ENCODE assay signal across 8 cellular contexts in the genomic region with DNA sequence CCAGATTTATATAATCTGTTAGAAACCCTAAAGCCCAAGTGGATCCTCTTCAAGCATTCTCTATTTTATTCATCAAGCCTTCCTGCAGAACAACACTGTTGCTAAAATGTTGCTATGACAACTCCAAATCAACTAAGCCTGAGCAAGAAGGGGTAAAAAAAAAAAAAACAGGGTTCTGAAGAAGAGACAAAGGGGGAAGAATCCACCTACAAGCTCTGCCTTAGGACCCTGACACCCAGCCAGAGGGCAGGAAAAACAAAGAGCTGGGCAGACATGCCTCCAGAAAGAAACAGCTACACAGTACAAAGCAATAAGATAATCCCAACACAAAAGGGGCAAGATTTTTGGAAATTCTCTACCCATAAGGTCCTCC. TPM values are rescaled to one million over a fixed set of nuclear protein-coding genes. Genes with fewer than 3 reads are reported as not detected.
DNase-seq lines count a peak whose midpoint lies in the region; ATAC-seq, FAIRE-seq and TF ChIP-seq lines count a peak whose summit lies in the region.

No MANE protein-coding gene starts in this region.

- ATAC-seq in pancreas, result no peak
- ATAC-seq in GM19035 (IDR thresholded peaks at IDR 0.05; ENCODE audit: unreplicated experiment), result no peak

- no peak for FAIRE-seq in pancreas (lab: Jason Lieb, UNC)

- H3K9me3 ChIP-seq in DOHH2 (ENCODE audit: control insufficient read depth, insufficient read depth, low read length) (no peaks in the 10 kb centered on the region), PC-9 (ENCODE audit: insufficient read depth, low read depth) (peaks cover 16% of the 10 kb centered on the region), esophagus (ENCODE audit: control insufficient read depth in 2 of 2, insufficient read depth in 1 of 2, low read depth in 1 of 2, low read length in 1 of 2) (no peaks in the 10 kb centered on the region), pancreas (no peaks in the 10 kb centered on the region)

- H3K4me3 ChIP-seq in DOHH2 (ENCODE audit: low read length), result peak overlapping the region; percentile 88
- H3K4me3 ChIP-seq in PC-9, result peak overlapping the region; percentile 66
- H3K4me3 ChIP-seq in esophagus (ENCODE audit: low read depth in 1 of 2, low read length in 2 of 2), result peak overlapping the region; percentile 72 to 97
- H3K4me3 ChIP-seq in pancreas, result peak overlapping the region; percentile 80 to 96 (median 92)

- H3K36me3 ChIP-seq in DOHH2 (ENCODE audit: control insufficient read depth, low read length), result peaks cover 87% of the 10 kb centered on the region
- no peaks in the 10 kb centered on the region; the same call in 1 of the 2 replicates for H3K36me3 ChIP-seq in PC-9 (ENCODE audit: low read depth)
- peaks cover 11 to 40% of the 10 kb centered on the region in 2 donors for H3K36me3 ChIP-seq in esophagus (ENCODE audit: control insufficient read depth in 2 of 2, insufficient read depth in 2 of 2, low read length in 1 of 2)
- peaks cover 0 to 35% (median 18%) of the 10 kb centered on the region in 3 donors for H3K36me3 ChIP-seq in pancreas

- no peaks in the 10 kb centered on the region for H3K9me2 ChIP-seq in DOHH2 (replicated peaks; ENCODE audit: control insufficient read depth, low read length)
- no peaks in the 10 kb centered on the region for H3K9me2 ChIP-seq in PC-9 (ENCODE audit: insufficient read depth)

- BruUV-seq in PC-9 (replicated peaks; lab: Mats Ljungman, UMichigan), result no TSS peak

- peaks cover 32% of the 10 kb centered on the region for H3K79me2 ChIP-seq in DOHH2 (ENCODE audit: control insufficient read depth, low read length)
- H3K79me2 ChIP-seq in PC-9 (ENCODE audit: low read depth), result peaks cover 21% of the 10 kb centered on the region

- CTCF ChIA-PET in PC-9 (lab: Charles Lee), result interaction anchor here (0.6 to 2.3 kb wide), 4 partner anchors 23 to 55 kb away, joined by 3 to 12 read pairs (median 8); no protein-coding TSS in a partner anchor

- no peak for TF ChIP-seq CTCF in DOHH2 (IDR thresholded peaks at IDR 0.05; ENCODE audit: low read depth, low read length, poor library complexity, severe bottlenecking)
- no peak for TF ChIP-seq CTCF in PC-9 (conservative IDR thresholded peaks at IDR 0.05)
- no peak for TF ChIP-seq CTCF in pancreas (IDR thresholded peaks at IDR 0.05)

- H3K27ac ChIP-seq in DOHH2 (ENCODE audit: low read depth, low read length), result peak overlapping the region; percentile 90
- H3K27ac ChIP-seq in PC-9, result 0 out of 2 replicates have a peak overlapping the region, but pooled peaks have one; percentile 85
- peak overlapping the region; percentile 75 to 93 for H3K27ac ChIP-seq in esophagus (ENCODE audit: low read depth in 2 of 2, low read length in 1 of 2)
- H3K27ac ChIP-seq in pancreas, result peak overlapping the region in 3 of 4 donors; percentile 84 to 95 (median 85)

- H3F3A ChIP-seq in DOHH2 (ENCODE audit: control insufficient read depth, insufficient read depth), result peaks cover 26% of the 10 kb centered on the region
- peaks cover 9% of the 10 kb centered on the region; the same call in 1 of the 2 replicates for H3F3A ChIP-seq in PC-9 (ENCODE audit: insufficient read depth, low read depth)

- H3K4me1 ChIP-seq in DOHH2 (ENCODE audit: control insufficient read depth, low read length), result peaks cover 67% of the 10 kb centered on the region
- peaks cover 15% of the 10 kb centered on the region for H3K4me1 ChIP-seq in PC-9 (replicated peaks; ENCODE audit: insufficient read depth)
- H3K4me1 ChIP-seq in esophagus (ENCODE audit: control insufficient read depth in 2 of 2, insufficient read depth in 2 of 2, low read length in 1 of 2), result peaks cover 0 to 4% of the 10 kb centered on the region in 2 donors
- peaks cover 0 to 6% (median 6%) of the 10 kb centered on the region in 3 donors for H3K4me1 ChIP-seq in pancreas

- H4K20me1 ChIP-seq in DOHH2 (ENCODE audit: control insufficient read depth, insufficient read depth, low read depth, low read length) (peaks cover 4% of the 10 kb centered on the region; the same call in 1 of the 2 replicates), PC-9 (ENCODE audit: insufficient read depth) (no peaks in the 10 kb centered on the region)

- POLR2A ChIA-PET in PC-9 (lab: Charles Lee; ENCODE audit: unreplicated experiment), result interaction anchor here (0.6 kb wide), 1 partner anchor 281 kb away, joined by 3 read pairs; no protein-coding TSS in a partner anchor

- H3K4me2 ChIP-seq in DOHH2 (ENCODE audit: low read length) (peak overlapping the region; percentile 85), PC-9 (peak overlapping the region; percentile 87)

- no peaks in the 10 kb centered on the region for H3K27me3 ChIP-seq in DOHH2 (ENCODE audit: control insufficient read depth, low read length)
- H3K27me3 ChIP-seq in PC-9 (ENCODE audit: insufficient read depth, low read depth), result no peaks in the 10 kb centered on the region
- H3K27me3 ChIP-seq in esophagus (ENCODE audit: control insufficient read depth in 1 of 2, insufficient read depth in 2 of 2, low read length in 2 of 2), result no peaks in the 10 kb centered on the region
- no peaks in the 10 kb centered on the region for H3K27me3 ChIP-seq in pancreas

- no peak for DNase-seq in PC-9
- DNase-seq in pancreas, result no peak
- no peak for DNase-seq in HUDEP-2 (lab: John Stamatoyannopoulos, UW; ENCODE audit: unreplicated experiment in 76 of 76)
- no peak for DNase-seq in stimulated activated CD4-positive, alpha-beta T cell treated with anti-CD3 and anti-CD28 coated beads, Interleukin-12 subunit alpha, Interleukin-12 subunit beta, amount 100 ng/mL, for 4 hours
- DNase-seq in kidney tubule cell (ENCODE audit: low spot score), result no peak

- peak overlapping the region; percentile 80 for H2AFZ ChIP-seq in PC-9

- intact Hi-C loops in PC-9 (cut with micrococcal nuclease; ENCODE audit: unreplicated experiment), result loop anchor here (2.0 kb wide), 2 partner anchors 38 to 48 kb away; no protein-coding TSS in a partner anchor
- intact Hi-C loops in pancreas (cut with DNase I), result no loop called here

RNA-seq across cellular contexts. Expression of gene USF1, which starts 1.3 kb away (rescaled TPM):
- 34.8 and 43.2 TPM in 2 replicates for total RNA-seq in PC-9 (2021)
- 10 to 100 TPM; 37.6 to 50.1 TPM for polyA plus RNA-seq in esophagus
- 10 to 100 TPM; 15.8 to 33.2 (median 21.7) TPM for total RNA-seq in pancreas
- 100 to 1,000 TPM in 1 of 2 donors, 10 to 100 TPM in 1; 89.4 to 118 TPM for polyA plus RNA-seq in pancreas

RNA-seq across cellular contexts. Expression of gene TSTD1, which starts 5.8 kb away (rescaled TPM):
- total RNA-seq in PC-9 (2021) (51.4 and 70.8 TPM in 2 replicates), pancreas (10 to 100 TPM; 24.8 to 43.8 (median 32.1) TPM)
- polyA plus RNA-seq in esophagus (100 to 1,000 TPM in 1 of 2 donors, 10 to 100 TPM in 1; 92.4 to 117 TPM), pancreas (100 to 1,000 TPM in 1 of 2 donors, 10 to 100 TPM in 1; 69.0 to 131 TPM)

RNA-seq across cellular contexts. Expression of gene F11R, which starts 23.6 kb away (rescaled TPM):
- 99.9 and 117 TPM in 2 replicates for total RNA-seq in PC-9 (2021)
- 10 to 100 TPM; 56.5 to 76.4 TPM for polyA plus RNA-seq in esophagus
- 10 to 100 TPM; 30.0 to 59.5 (median 38.2) TPM for total RNA-seq in pancreas
- polyA plus RNA-seq in pancreas, result 10 to 100 TPM; 22.7 to 23.6 TPM

RNA-seq across cellular contexts. Expression of gene ARHGAP30, which starts 25.2 kb away (rescaled TPM):
- 0.46 and 0.65 TPM in 2 replicates for total RNA-seq in PC-9 (2021)
- 1 to 10 TPM; 7.9 to 9.5 TPM for polyA plus RNA-seq in esophagus
- 1 to 10 TPM in 4 of 6 donors, under 1 TPM in 2; 0.43 to 9.1 (median 1.9) TPM for total RNA-seq in pancreas
- polyA plus RNA-seq in pancreas, result 1 to 10 TPM in 1 of 2 donors, under 1 TPM in 1; 0.70 to 2.0 TPM

RNA-seq across cellular contexts. Expression of gene NECTIN4, which starts 44.8 kb away (rescaled TPM):
- total RNA-seq in PC-9 (2021) (8.8 and 9.0 TPM in 2 replicates), pancreas (1 to 10 TPM; 1.7 to 9.3 (median 3.5) TPM)
- polyA plus RNA-seq in esophagus (10 to 100 TPM; 44.9 to 80.5 TPM), pancreas (1 to 10 TPM; 2.1 to 2.7 TPM)
